ENCODE assay signal across 8 cellular contexts in the genomic region with DNA sequence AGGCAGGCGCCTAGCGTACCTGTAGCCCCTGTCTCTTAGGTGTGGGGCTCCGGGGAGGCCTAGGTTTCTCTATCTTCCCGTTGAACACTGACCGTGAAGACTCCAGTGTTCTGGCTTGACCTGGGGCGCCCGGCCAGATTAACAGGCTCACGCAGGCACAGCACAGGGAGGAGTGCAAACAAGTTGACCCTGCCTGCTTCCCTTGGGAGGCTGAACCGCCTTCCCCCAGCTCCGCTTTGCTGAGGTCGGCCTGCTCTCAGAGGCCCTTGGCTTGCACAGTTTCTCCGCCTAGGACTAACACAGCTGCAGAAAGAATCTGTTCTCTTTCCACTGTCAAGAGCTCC. TPM values are rescaled to one million over a fixed set of nuclear protein-coding genes. Genes with fewer than 3 reads are reported as not detected.
DNase-seq lines count a peak whose midpoint lies in the region; ATAC-seq and TF ChIP-seq lines count a peak whose summit lies in the region.

No MANE protein-coding gene starts in this region.

- H3K27ac Mint-ChIP-seq in neural crest cell (ENCODE audit: unreplicated experiment), result no peak overlapping the region

- peaks cover 29% of the 10 kb centered on the region for H3K4me1 Mint-ChIP-seq in neural crest cell

- H3K36me3 Mint-ChIP-seq in neural crest cell (ENCODE audit: low read depth), result no peaks in the 10 kb centered on the region

- ATAC-seq in HG03095 (IDR thresholded peaks at IDR 0.05; ENCODE audit: unreplicated experiment) (peak; percentile 7), HG03159 (IDR thresholded peaks at IDR 0.05; ENCODE audit: unreplicated experiment) (no peak)

- H3K27me3 Mint-ChIP-seq in neural crest cell (ENCODE audit: low read depth), result no peaks in the 10 kb centered on the region

- H3K9me3 Mint-ChIP-seq in neural crest cell, result no peaks in the 10 kb centered on the region

- H3K4me3 ChIP-seq in WI38 (ENCODE audit: low read depth, low read length) (peak overlapping the region; percentile 76), fibroblast of villous mesenchyme (ENCODE audit: low read depth, low read length) (peak overlapping the region; percentile 78)

- peak overlapping the region; percentile 90 for H3K4me3 Mint-ChIP-seq in neural crest cell

- peak; percentile 20 for DNase-seq in GM10248 (ENCODE audit: extremely low spot score)
- peak; percentile 72 for DNase-seq in fibroblast of villous mesenchyme (ENCODE audit: low read depth)
- no peak for DNase-seq in neural crest cell (ENCODE audit: low read depth, low spot score)
- no peak for DNase-seq in DMS53 (lab: John Stamatoyannopoulos, UW)
- no peak for DNase-seq in NCI-H774 (lab: John Stamatoyannopoulos, UW)

- POLR2A ChIA-PET in GM10248 (lab: Yijun Ruan, JAX), result interaction anchor here (0.8 to 1.7 kb wide), 4 partner anchors 25 to 173 kb away, joined by 3 to 24 read pairs (median 4); a partner anchor contains a TSS

- no peak for TF ChIP-seq CTCF in GM10248 (IDR thresholded peaks at IDR 0.05; ENCODE audit: control extremely low read depth, extremely low read depth, low read depth, missing control alignments)
- no peak for TF ChIP-seq CTCF in WI38 (IDR thresholded peaks at IDR 0.05; ENCODE audit: low read depth, low read length)
- no peak for TF ChIP-seq CTCF in fibroblast of villous mesenchyme (IDR thresholded peaks at IDR 0.05; ENCODE audit: insufficient read depth, low read depth, low read length)
- TF ChIP-seq CTCF in neural crest cell (conservative IDR thresholded peaks at IDR 0.05), result no peak

- CTCF ChIA-PET in GM10248 (lab: Yijun Ruan, JAX), result interaction anchor here (0.9 to 1.4 kb wide), 5 partner anchors 9 to 43 kb away, joined by 3 to 7 read pairs (median 4); a partner anchor contains a TSS

RNA-seq across cellular contexts. Expression of a gene that starts 0.6 kb away (rescaled TPM):
- total RNA-seq in fibroblast of villous mesenchyme, result 49.6 and 78.2 TPM in 2 replicates
- total RNA-seq in neural crest cell, result 64.6 and 70.2 TPM in 2 replicates

RNA-seq across cellular contexts. Expression of a gene that starts 10.1 kb away (rescaled TPM):
- 85.7 and 114 TPM in 2 replicates for total RNA-seq in fibroblast of villous mesenchyme
- total RNA-seq in neural crest cell, result 273 and 287 TPM in 2 replicates

RNA-seq across cellular contexts. Expression of a gene that starts 35.0 kb away (rescaled TPM):
- total RNA-seq in fibroblast of villous mesenchyme, result 197 and 224 TPM in 2 replicates
- total RNA-seq in neural crest cell, result 291 and 311 TPM in 2 replicates

RNA-seq across cellular contexts. Expression of a gene that starts 43.4 kb away (rescaled TPM):
- total RNA-seq in fibroblast of villous mesenchyme (29.3 and 32.8 TPM in 2 replicates), neural crest cell (76.9 and 79.1 TPM in 2 replicates)

Comparison
In these comparisons a context has a peak if more than half of its experiments do, and no peak if none do; other contexts are left out.
1. DNase-seq: peak in GM10248 (single experiment) and fibroblast of villous mesenchyme (single experiment); none in neural crest cell (single experiment), DMS53 (single experiment) and NCI-H774 (single experiment).